ENCODE assay signal across 9 cellular contexts in genomic region chr15:72222433-72222832, GRCh38. TPM values are rescaled to one million over a fixed set of nuclear protein-coding genes. Genes with fewer than 3 reads are reported as not detected.
DNase-seq lines count a peak whose midpoint lies in the region; ATAC-seq and TF ChIP-seq lines count a peak whose summit lies in the region.
"Had no signal": no experiment of that assay in that cellular context is flagged by ENCODE, and none has a peak within 500 bp of the region (broad histone marks: within the 10 kb centered on the region; RNA-seq: fewer than 3 reads in every experiment).

No MANE protein-coding gene starts in this region.

- peak; percentile 22 for TF ChIP-seq POLR2A in GM19193 (IDR thresholded peaks at IDR 0.05; ENCODE audit: extremely low read depth, insufficient read depth, insufficient read length)
- TF ChIP-seq POLR2A in gastrocnemius medialis (IDR thresholded peaks at IDR 0.05) = peak; percentile 42 to 53

- ATAC-seq in gastrocnemius medialis = peak; percentile 78 to 82

- peaks cover 0 to 14% of the 10 kb centered on the region in 2 donors for H3K36me3 ChIP-seq in gastrocnemius medialis

- TF ChIP-seq CTCF in fibroblast of mammary gland (conservative IDR thresholded peaks at IDR 0.05; ENCODE audit: control insufficient read depth, insufficient read depth, low read depth, low read length) (no peak), gastrocnemius medialis (IDR thresholded peaks at IDR 0.05 in 4 of 5, conservative IDR thresholded peaks at IDR 0.05 in 1 of 5) (peak in 1 of 5 experiments; percentile 40)

- H3K27me3 ChIP-seq in gastrocnemius medialis = no peaks in the 10 kb centered on the region

- H3K4me1 ChIP-seq in gastrocnemius medialis = peaks cover 78 to 87% of the 10 kb centered on the region in 2 donors

- DNase-seq in SW480 (ENCODE audit: low spot score) (peak; percentile 51), fibroblast of mammary gland (ENCODE audit: low read depth) (peak; percentile 37), gastrocnemius medialis (peak; percentile 89 to 96), COR-L47 (lab: John Stamatoyannopoulos, UW) (no peak), NCI-H748 treated with DMSO at 0.1 percent for 48 hours (lab: John Stamatoyannopoulos, UW) (no peak), posterior vena cava (ENCODE audit: low spot score) (no peak), DMS114 treated with DMSO at 0.1 percent for 48 hours (lab: John Stamatoyannopoulos, UW; ENCODE audit: unreplicated experiment) (no peak)
- DNase-seq: activated CD4-positive, alpha-beta T cell treated with anti-CD3 and anti-CD28 coated beads for 48 hours had no signal

- in situ Hi-C loops in gastrocnemius medialis (cut with MboI; ENCODE audit: low sequenced_read_pairs in 4 of 4) = no loop called here

- H3K4me3 ChIP-seq in fibroblast of mammary gland (ENCODE audit: control insufficient read depth, low read depth, low read length) (no peak overlapping the region), gastrocnemius medialis (no peak overlapping the region)

- intact Hi-C loops in gastrocnemius medialis (cut with DNase I; ENCODE audit: low total_unique reads) (loop anchor here (2.0 kb wide), 1 partner anchor 22 kb away; no protein-coding TSS in a partner anchor), posterior vena cava (cut with DNase I) (loop anchor here in 1 of 2 donors (2.0 kb wide), 1 partner anchor 20 kb away; no protein-coding TSS in a partner anchor)

- no peaks in the 10 kb centered on the region for H3K9me3 ChIP-seq in gastrocnemius medialis

- H3K27ac ChIP-seq in gastrocnemius medialis = peak overlapping the region; percentile 96 to 99 (median 98)

RNA-seq across cellular contexts. Expression of gene PKM, which starts 8.6 kb away (rescaled TPM):
- 100 to 1,000 TPM; 691 to 946 (median 810) TPM for total RNA-seq in gastrocnemius medialis
- 100 to 1,000 TPM; 554 to 783 TPM for total RNA-seq in posterior vena cava

RNA-seq across cellular contexts. Expression of gene GRAMD2A, which starts 24.8 kb away (rescaled TPM):
- total RNA-seq in gastrocnemius medialis (not detected), posterior vena cava (under 1 TPM in 1 of 2 donors, not detected in 1; 0.10 TPM)

RNA-seq across cellular contexts. Expression of gene PARP6, which starts 49.9 kb away (rescaled TPM):
- 10 to 100 TPM; 51.7 to 84.7 (median 66.9) TPM for total RNA-seq in gastrocnemius medialis
- 10 to 100 TPM; 37.6 to 57.0 TPM for total RNA-seq in posterior vena cava

Comparison
In these comparisons a context has a peak if more than half of its experiments do, and no peak if none do; other contexts are left out.
1. DNase-seq: peak in SW480 (single experiment), fibroblast of mammary gland (single experiment) and gastrocnemius medialis (2 of 2); none in COR-L47 (single experiment), NCI-H748 treated with DMSO at 0.1 percent for 48 hours (single experiment), posterior vena cava (single experiment) and DMS114 treated with DMSO at 0.1 percent for 48 hours (single experiment).